Comparison of ENCODE assay signal across 7 cellular contexts in genomic region chr9:42724841-42725835, GRCh38.
DNase-seq lines count a peak whose midpoint lies in the region; ATAC-seq and TF ChIP-seq lines count a peak whose summit lies in the region.
"Not testable (repeated sequence)": the region's sequence is repeated elsewhere in the genome, so short reads cannot be mapped to it uniquely, and the experiment has no call there.

No MANE protein-coding gene starts in this region.

- not testable (repeated sequence) for H3K36me3 ChIP-seq in mucosa of descending colon (ENCODE audit: low read depth)

- H3K9me3 ChIP-seq in mucosa of descending colon, result not testable (repeated sequence)

- H3K36me3 Mint-ChIP-seq in activated B cell treated with CpG ODN at 0.5 μM for 24 hours (ENCODE audit: low read depth), result not testable (repeated sequence)

- not testable (repeated sequence) for TF ChIP-seq CTCF in activated B cell treated with CpG ODN at 0.5 μM for 24 hours (IDR thresholded peaks at IDR 0.05); epithelial cell of esophagus (IDR thresholded peaks at IDR 0.05; ENCODE audit: insufficient read depth, low read depth, low read length, missing control alignments); mucosa of descending colon (IDR thresholded peaks at IDR 0.05)

- peak overlapping the region; percentile 46 for H3K4me3 ChIP-seq in epithelial cell of esophagus (ENCODE audit: low read length)
- H3K4me3 ChIP-seq in mucosa of descending colon, result not testable (repeated sequence)

- H3K4me3 Mint-ChIP-seq in activated B cell treated with CpG ODN at 0.5 μM for 24 hours, result peak overlapping the region; percentile 72

- DNase-seq in NCI-H2227 (lab: John Stamatoyannopoulos, UW; ENCODE audit: unreplicated experiment) (peak; percentile 28), activated T-cell treated with anti-CD3 and anti-CD28 coated beads for 48 hours (ENCODE audit: low read depth) (peak; percentile 1), epithelial cell of esophagus (ENCODE audit: low read depth) (peak; percentile 11), mucosa of descending colon (peak; percentile 10 to 63 (median 45))
- DNase-seq in activated B cell treated with CpG ODN at 0.5 μM for 24 hours, result not testable (repeated sequence)
- peak; percentile 26 for DNase-seq in activated naive CD4-positive, alpha-beta T cell treated with anti-CD3 and anti-CD28 coated beads, Interleukin-2, amount 50 U/mL, for 16 hours
- DNase-seq in stimulated activated CD4-positive, alpha-beta T cell treated with anti-CD3 and anti-CD28 coated beads, Interleukin-4, amount 100 ng/mL, for 1 hour, result peak; percentile 28

- ATAC-seq in activated B cell treated with CpG ODN at 0.5 μM for 24 hours (ENCODE audit: low read depth); mucosa of descending colon: not testable (repeated sequence)

- intact Hi-C loops in activated B cell treated with CpG ODN at 0.5 μM for 24 hours (cut with micrococcal nuclease); mucosa of descending colon (cut with DNase I, micrococcal nuclease): not testable (repeated sequence)

- H3K27ac Mint-ChIP-seq in activated B cell treated with CpG ODN at 0.5 μM for 24 hours, result peak overlapping the region; percentile 71

- not testable (repeated sequence) for H3K27me3 Mint-ChIP-seq in activated B cell treated with CpG ODN at 0.5 μM for 24 hours

- not testable (repeated sequence) for H3K9me3 Mint-ChIP-seq in activated B cell treated with CpG ODN at 0.5 μM for 24 hours

- H3K4me1 Mint-ChIP-seq in activated B cell treated with CpG ODN at 0.5 μM for 24 hours, result not testable (repeated sequence)

- POLR2A ChIA-PET in activated B cell treated with CpG ODN at 0.5 μM for 24 hours (lab: Charles Lee), result not testable (repeated sequence)

- CTCF ChIA-PET in activated B cell treated with CpG ODN at 0.5 μM for 24 hours (lab: Charles Lee), result not testable (repeated sequence)

- H3K4me1 ChIP-seq in mucosa of descending colon (ENCODE audit: low read depth), result not testable (repeated sequence)
